In the genomic region with DNA sequence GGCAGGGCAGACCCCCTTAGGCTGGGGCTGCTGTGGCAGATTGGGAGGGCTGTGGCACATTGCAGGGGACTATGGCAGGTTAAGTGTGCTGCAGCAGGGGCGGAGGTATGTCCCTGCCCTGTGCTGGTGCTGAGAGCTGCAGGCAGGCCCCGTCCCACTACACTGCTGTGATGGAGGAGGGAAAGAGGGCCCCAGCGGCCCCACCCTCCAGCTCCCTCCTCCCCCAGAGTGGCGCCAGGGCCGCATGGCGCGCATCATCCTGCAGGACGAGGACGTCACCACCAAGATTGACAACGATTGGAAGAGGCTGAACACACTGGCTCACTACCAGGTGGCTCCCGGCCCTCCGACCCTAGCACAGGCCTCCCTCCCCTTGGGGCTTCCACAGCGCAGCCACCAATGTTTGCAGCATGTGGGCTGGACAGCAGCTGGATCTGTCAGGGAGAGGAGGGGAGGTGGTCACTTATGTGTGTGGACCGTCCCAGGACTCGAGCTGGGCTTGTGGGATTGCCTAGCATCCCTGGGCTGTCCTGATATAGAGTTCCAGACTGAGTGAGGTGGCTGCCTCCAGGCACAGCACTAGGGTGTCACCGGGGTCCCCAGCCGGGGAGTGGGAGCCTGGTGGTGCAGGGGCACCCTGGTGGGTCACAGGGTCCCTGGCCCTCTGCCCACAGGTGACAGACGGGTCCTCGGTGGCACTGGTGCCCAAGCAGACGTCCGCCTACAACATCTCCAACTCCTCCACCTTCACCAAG, we compare ENCODE assay signal across 35 cellular contexts.
"Had no signal": no experiment of that assay in that cellular context is flagged by ENCODE, and none has a peak within 500 bp of the region (broad histone marks: within the 10 kb centered on the region; RNA-seq: fewer than 3 reads in every experiment).

No MANE protein-coding gene starts in this region.

- H3K4me3 Mint-ChIP-seq: activated B cell treated with CpG ODN at 0.5 μM for 24 hours; activated CD8-positive, alpha-beta T cell treated with anti-CD3 and anti-CD28 coated beads for 36 hours; activated naive CD4-positive, alpha-beta T cell treated with anti-CD3 and anti-CD28 coated beads, Interleukin-2, amount 50 U/mL, for 24 hours; activated naive CD8-positive, alpha-beta T cell treated with anti-CD3 and anti-CD28 coated beads for 36 hours; activated naive CD8-positive, alpha-beta T cell treated with anti-CD3 and anti-CD28 coated beads, Interleukin-2, amount 50 U/mL, for 24 hours; activated T-cell treated with anti-CD3 and anti-CD28 coated beads, Interleukin-2, amount 50 U/mL, for 4 hours; activated T-helper 17 cell treated with anti-CD3 and anti-CD28 coated beads, Interleukin-2, amount 50 U/mL, for 72 hours; T-helper 17 cell; T-helper 2 cell treated with Interferon-gamma antibody and Interleukin-4, amounts not matched to agents 5 μg/mL and 100 μg/mL, for 36 hours had no signal

- DNase-seq: activated B cell treated with CpG ODN at 0.5 μM for 24 hours; activated CD4-positive, alpha-beta T cell treated with anti-CD3 and anti-CD28 coated beads for 48 hours; activated CD4-positive, alpha-beta T cell treated with anti-CD3 and anti-CD28 coated beads, Interleukin-2, amount 50 U/mL, for 1 hour; activated CD4-positive, alpha-beta T cell treated with anti-CD3 and anti-CD28 coated beads, Interleukin-2, amount 50 U/mL, for 48 hours; activated CD8-positive, alpha-beta memory T cell treated with anti-CD3 and anti-CD28 coated beads for 24 hours; activated CD8-positive, alpha-beta T cell treated with anti-CD3 and anti-CD28 coated beads for 36 hours; activated effector memory CD4-positive, alpha-beta T cell treated with Interleukin-2 at 50 U/mL for 16 hours; activated gamma-delta T cell treated with Interleukin-2 at 50 U/mL for 16 hours; activated naive CD4-positive, alpha-beta T cell treated with Interleukin-2 at 50 U/mL for 16 hours; activated naive CD8-positive, alpha-beta T cell treated with anti-CD3 and anti-CD28 coated beads for 36 hours; activated naive CD8-positive, alpha-beta T cell treated with anti-CD3 and anti-CD28 coated beads, Interleukin-2, amount 50 U/mL, for 24 hours; activated T-cell treated with anti-CD3 and anti-CD28 coated beads, Interleukin-2, amount 50 U/mL, for 4 hours; amygdala; aorta; body of pancreas; central memory CD4-positive, alpha-beta T cell; cerebellar nuclear complex; effector CD8-positive, alpha-beta T cell; foreskin fibroblast; head of caudate nucleus; T-helper 1 cell; T-helper 17 cell; T1000; WERI-Rb-1 had no signal

- H3K36me3 Mint-ChIP-seq: activated naive CD4-positive, alpha-beta T cell treated with anti-CD3 and anti-CD28 coated beads, Interleukin-2, amount 50 U/mL, for 24 hours had no signal

- H3K4me3 ChIP-seq: adrenal gland, body of pancreas, colonic mucosa had no signal

- H3K4me1 ChIP-seq: adrenal gland, body of pancreas, colonic mucosa had no signal

- H3K27me3 Mint-ChIP-seq: activated B cell treated with CpG ODN at 0.5 μM for 24 hours; activated CD8-positive, alpha-beta T cell treated with anti-CD3 and anti-CD28 coated beads for 36 hours; activated naive CD4-positive, alpha-beta T cell treated with anti-CD3 and anti-CD28 coated beads, Interleukin-2, amount 50 U/mL, for 24 hours; activated naive CD8-positive, alpha-beta T cell treated with anti-CD3 and anti-CD28 coated beads for 36 hours; activated naive CD8-positive, alpha-beta T cell treated with anti-CD3 and anti-CD28 coated beads, Interleukin-2, amount 50 U/mL, for 24 hours; activated T-helper 17 cell treated with anti-CD3 and anti-CD28 coated beads, Interleukin-2, amount 50 U/mL, for 72 hours; T-helper 17 cell had no signal

- H3K27ac Mint-ChIP-seq: activated B cell treated with CpG ODN at 0.5 μM for 24 hours; activated CD8-positive, alpha-beta T cell treated with anti-CD3 and anti-CD28 coated beads for 36 hours; activated naive CD4-positive, alpha-beta T cell treated with anti-CD3 and anti-CD28 coated beads, Interleukin-2, amount 50 U/mL, for 24 hours; activated naive CD8-positive, alpha-beta T cell treated with anti-CD3 and anti-CD28 coated beads for 36 hours; activated naive CD8-positive, alpha-beta T cell treated with anti-CD3 and anti-CD28 coated beads, Interleukin-2, amount 50 U/mL, for 24 hours; activated T-helper 17 cell treated with anti-CD3 and anti-CD28 coated beads, Interleukin-2, amount 50 U/mL, for 72 hours; T-helper 17 cell; T-helper 2 cell treated with Interferon-gamma antibody and Interleukin-4, amounts not matched to agents 5 μg/mL and 100 μg/mL, for 36 hours had no signal

- H3K27ac ChIP-seq: adrenal gland, body of pancreas, colonic mucosa, epithelial cell of prostate, WERI-Rb-1 had no signal

- H3K4me1 Mint-ChIP-seq: activated B cell treated with CpG ODN at 0.5 μM for 24 hours; activated naive CD4-positive, alpha-beta T cell treated with anti-CD3 and anti-CD28 coated beads, Interleukin-2, amount 50 U/mL, for 24 hours; activated naive CD8-positive, alpha-beta T cell treated with anti-CD3 and anti-CD28 coated beads, Interleukin-2, amount 50 U/mL, for 24 hours; activated T-helper 17 cell treated with anti-CD3 and anti-CD28 coated beads, Interleukin-2, amount 50 U/mL, for 72 hours had no signal

- H3K27me3 ChIP-seq: adrenal gland, body of pancreas, colonic mucosa had no signal

- FAIRE-seq: endometrium, endothelial cell of umbilical vein, frontal cortex had no signal

- H3K9me3 Mint-ChIP-seq: activated B cell treated with CpG ODN at 0.5 μM for 24 hours; activated CD8-positive, alpha-beta T cell treated with anti-CD3 and anti-CD28 coated beads for 36 hours; activated naive CD4-positive, alpha-beta T cell treated with anti-CD3 and anti-CD28 coated beads, Interleukin-2, amount 50 U/mL, for 24 hours; activated naive CD8-positive, alpha-beta T cell treated with anti-CD3 and anti-CD28 coated beads for 36 hours; activated naive CD8-positive, alpha-beta T cell treated with anti-CD3 and anti-CD28 coated beads, Interleukin-2, amount 50 U/mL, for 24 hours; activated T-cell treated with anti-CD3 and anti-CD28 coated beads, Interleukin-2, amount 50 U/mL, for 4 hours; activated T-helper 17 cell treated with anti-CD3 and anti-CD28 coated beads, Interleukin-2, amount 50 U/mL, for 72 hours; T-helper 2 cell treated with Interferon-gamma antibody and Interleukin-4, amounts not matched to agents 5 μg/mL and 100 μg/mL, for 36 hours had no signal

- H3K9me3 ChIP-seq: adrenal gland, body of pancreas, colonic mucosa had no signal

- ATAC-seq: activated CD4-positive, CD25-positive, alpha-beta regulatory T cell treated with anti-CD3 and anti-CD28 coated beads, Interleukin-2, amount 50 U/mL, for 24 hours; activated CD8-positive, alpha-beta T cell treated with anti-CD3 and anti-CD28 coated beads for 36 hours; activated naive CD8-positive, alpha-beta T cell treated with anti-CD3 and anti-CD28 coated beads, Interleukin-2, amount 50 U/mL, for 24 hours; activated T-cell treated with anti-CD3 and anti-CD28 coated beads, Interleukin-2, amount 50 U/mL, for 4 hours; activated T-helper 17 cell treated with anti-CD3 and anti-CD28 coated beads, Interleukin-2, amount 50 U/mL, for 72 hours; body of pancreas; esophagus mucosa; T-helper 17 cell had no signal
